Comparison of ENCODE assay signal across 10 cellular contexts in the genomic region with DNA sequence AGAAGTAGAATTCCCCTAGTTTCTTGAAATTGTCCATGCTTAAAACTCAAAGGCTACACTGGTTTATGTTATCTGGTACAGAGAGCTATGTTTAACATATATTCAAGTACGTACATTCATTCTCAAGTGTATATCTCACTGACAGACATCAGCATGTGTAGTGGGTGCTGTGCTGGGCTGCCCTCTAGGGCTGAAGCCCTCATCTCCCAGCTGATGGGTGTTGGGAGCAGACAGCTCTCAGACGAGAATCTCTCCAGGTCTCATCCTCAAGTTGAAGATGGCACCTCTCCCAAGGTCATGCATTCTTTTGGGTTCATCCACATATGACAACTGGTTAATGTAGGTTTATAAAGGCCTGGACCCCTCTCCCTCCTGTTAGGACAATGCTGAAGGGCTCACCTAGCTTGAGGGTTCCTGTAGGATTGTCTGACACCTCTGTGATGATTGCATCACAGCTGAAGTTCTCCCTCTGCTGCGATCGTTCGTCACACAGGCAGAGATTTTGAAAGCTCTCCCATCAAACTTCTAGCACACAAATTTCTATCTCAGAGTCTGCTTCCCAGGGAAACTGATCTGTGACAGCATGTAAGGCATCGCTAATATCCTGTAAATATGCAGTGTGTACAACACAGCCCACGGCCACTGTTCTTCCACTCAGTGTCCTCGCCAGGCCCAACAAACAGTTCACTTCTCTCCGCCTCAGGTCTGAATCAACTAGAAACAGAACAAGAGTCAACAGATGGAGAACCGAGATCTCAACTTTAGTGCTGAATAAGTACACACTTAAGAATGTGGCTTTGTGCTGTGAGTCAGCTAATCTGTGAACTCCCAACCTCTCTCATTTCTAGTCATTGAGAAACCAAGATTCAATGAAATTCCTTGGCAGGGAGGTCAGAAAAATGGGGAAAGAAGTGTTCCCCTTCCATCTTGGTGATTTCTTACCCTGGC. TPM values are rescaled to one million over a fixed set of nuclear protein-coding genes. Genes with fewer than 3 reads are reported as not detected.
DNase-seq lines count a peak whose midpoint lies in the region; ATAC-seq, FAIRE-seq and TF ChIP-seq lines count a peak whose summit lies in the region.
"Had no signal": no experiment of that assay in that cellular context is flagged by ENCODE, and none has a peak within 500 bp of the region (broad histone marks: within the 10 kb centered on the region; RNA-seq: fewer than 3 reads in every experiment).

No MANE protein-coding gene starts in this region.

- peaks cover 58% of the 10 kb centered on the region for H3K36me3 ChIP-seq in K562 (ENCODE audit: control insufficient read depth, insufficient read depth, low read length)

- peaks cover 19% of the 10 kb centered on the region for H3K9me3 Mint-ChIP-seq in mesothelial cell of epicardium

- no peak for TF ChIP-seq POLR2A in K562 (conservative IDR thresholded peaks at IDR 0.05)

- H3K4me1 ChIP-seq in K562 (replicated peaks in 1 of 2; ENCODE audit: control insufficient read depth in 2 of 2, insufficient read depth in 2 of 2, low read length in 2 of 2), result peaks cover 0 to 4% of the 10 kb centered on the region in 2 experiments; a peak in 1 of 5 replicates

- H3K27me3 ChIP-seq in K562 (ENCODE audit: control insufficient read depth in 2 of 2, insufficient read depth in 2 of 2, low read length in 2 of 2), result no peaks in the 10 kb centered on the region

- peak; percentile 68 for DNase-seq in Daoy (ENCODE audit: low read depth)
- DNase-seq in K562 (ENCODE audit: extremely low read depth in 1 of 4, low spot score in 3 of 4), result peak; percentile 18 to 54 (median 37)
- no peak for DNase-seq in mesothelial cell of epicardium (ENCODE audit: low spot score in 2 of 2, unreplicated experiment in 2 of 2)
- no peak for DNase-seq in 8988T
- DNase-seq in DMS53 treated with DMSO at 0.1 percent for 48 hours (lab: John Stamatoyannopoulos, UW; ENCODE audit: unreplicated experiment), result no peak
- DNase-seq: naive B cell, NCI-H2081 had no signal

- H3K4me3 Mint-ChIP-seq in mesothelial cell of epicardium, result no peak overlapping the region
- H3K4me3 Mint-ChIP-seq: naive B cell had no signal

- peaks cover 6% of the 10 kb centered on the region for H3K4me1 Mint-ChIP-seq in mesothelial cell of epicardium

- POLR2A ChIA-PET in K562 (lab: Yijun Ruan, JAX), result interaction anchor here (0.7 to 1.5 kb wide), 2 partner anchors 11 to 22 kb away, joined by 3 to 4 read pairs; no protein-coding TSS in a partner anchor

- H3K9ac ChIP-seq in K562 (ENCODE audit: insufficient read depth in 1 of 2, low read depth in 2 of 2, low read length in 2 of 2), result no peak overlapping the region

- no peak overlapping the region for H2AFZ ChIP-seq in K562 (ENCODE audit: low read depth, low read length)

- H3K9me3 ChIP-seq in K562 (replicated peaks; ENCODE audit: control insufficient read depth, insufficient read depth, low read depth, low read length), result no peaks in the 10 kb centered on the region

- peak overlapping the region; percentile 77 for H3K27ac Mint-ChIP-seq in mesothelial cell of epicardium

- no peak overlapping the region for H3K4me2 ChIP-seq in K562 (ENCODE audit: insufficient read depth, low read length)

- WGBS in K562 (ENCODE audit: insufficient coverage, low coverage, missing lambda C conversion rate), result 63% methylated on average over 10 of the region's 10 CpGs

- no peak for FAIRE-seq in K562 (lab: Jason Lieb, UNC)

- intact Hi-C loops in K562 (cut with micrococcal nuclease), result no loop called here

- BruUV-seq in K562 (replicated peaks; lab: Mats Ljungman, UMichigan), result no TSS peak

- ATAC-seq in HG03565 (IDR thresholded peaks at IDR 0.05; ENCODE audit: unreplicated experiment), result peak; percentile 54
- peak; percentile 66 for ATAC-seq in K562
- ATAC-seq in activated CD4-positive, CD25-positive, alpha-beta regulatory T cell treated with anti-CD3 and anti-CD28 coated beads, Interleukin-2, amount 50 U/mL, for 24 hours, result no peak
- no peak for ATAC-seq in HG03159 (IDR thresholded peaks at IDR 0.05; ENCODE audit: unreplicated experiment)

- CTCF ChIA-PET in K562 (lab: Yijun Ruan, JAX; ENCODE audit: low intra/inter-chr PET ratio), result no interaction called here

- TF ChIP-seq RAD21 in K562 (CRISPR knock-in tag; conservative IDR thresholded peaks at IDR 0.05 in 1 of 2, IDR thresholded peaks at IDR 0.05 in 1 of 2), result no peak

- H4K20me1 ChIP-seq in K562 (replicated peaks; ENCODE audit: control insufficient read depth, insufficient read depth, low read length), result no peaks in the 10 kb centered on the region

- H3K36me3 Mint-ChIP-seq in mesothelial cell of epicardium, result peaks cover 39% of the 10 kb centered on the region

- TF ChIP-seq CTCF in K562 (IDR thresholded peaks at IDR 0.05 in 2 of 3, conservative IDR thresholded peaks at IDR 0.05 in 1 of 3; ENCODE audit: insufficient read depth in 2 of 3, low read depth in 1 of 3, low read length in 3 of 3) (no peak), mesothelial cell of epicardium (IDR thresholded peaks at IDR 0.05; ENCODE audit: unreplicated experiment) (no peak)

- no peak overlapping the region for H3K4me3 ChIP-seq in K562

- no peaks in the 10 kb centered on the region for H3K27me3 Mint-ChIP-seq in mesothelial cell of epicardium (ENCODE audit: low read depth)
- H3K27me3 Mint-ChIP-seq: naive B cell had no signal

- 0 out of 2 replicates have a peak, but pooled peaks have one; percentile 13 for TF ChIP-seq EP300 in K562 (IDR thresholded peaks at IDR 0.05; ENCODE audit: low read length)

- H3K9me1 ChIP-seq in K562 (ENCODE audit: control insufficient read depth, insufficient read depth, low read length), result no peaks in the 10 kb centered on the region

- in situ Hi-C loops in K562 (cut with MboI), result no loop called here

- H3K27ac ChIP-seq in K562 (ENCODE audit: extremely low read depth, low read depth, low read length), result peak overlapping the region; percentile 3; the same call in 1 of the 3 replicates

- H3K79me2 ChIP-seq in K562 (ENCODE audit: control insufficient read depth, insufficient read depth, low read length), result no peaks in the 10 kb centered on the region

TF ChIP-seq in K562, 482 proteins besides CTCF, POLR2A, EP300 and RAD21 (continues in another document):
- TF ChIP-seq FOSL1 (tag; conservative IDR thresholded peaks at IDR 0.05), result peak; percentile 51; the same call in 1 of the 2 replicates
- peak; percentile 68 for TF ChIP-seq MAFG (tag; conservative IDR thresholded peaks at IDR 0.05)
- TF ChIP-seq C11orf30 (IDR thresholded peaks at IDR 0.05; ENCODE audit: low read depth), result peak; percentile 63
- no peak for TF ChIP-seq NBN (IDR thresholded peaks at IDR 0.05; ENCODE audit: low read depth)
- TF ChIP-seq TCF3 (CRISPR knock-in tag; IDR thresholded peaks at IDR 0.05), result peak; percentile 74
- TF ChIP-seq JUND (IDR thresholded peaks at IDR 0.05; ENCODE audit: borderline replicate concordance, low read depth, low read length), result peak; percentile 8; the same call in 1 of the 2 replicates
- TF ChIP-seq JUND (tag; IDR thresholded peaks at IDR 0.05; ENCODE audit: borderline replicate concordance, low read depth, low read length), result peak; percentile 37; the same call in 1 of the 3 replicates
- peak; percentile 73 for TF ChIP-seq TAL1 (IDR thresholded peaks at IDR 0.05)
- no peak for TF ChIP-seq HNRNPK (IDR thresholded peaks at IDR 0.05; ENCODE audit: low read depth, low read length, poor library complexity, severe bottlenecking)
- TF ChIP-seq ILF3 (IDR thresholded peaks at IDR 0.05; ENCODE audit: borderline replicate concordance), result no peak
- TF ChIP-seq, protein P1, sequence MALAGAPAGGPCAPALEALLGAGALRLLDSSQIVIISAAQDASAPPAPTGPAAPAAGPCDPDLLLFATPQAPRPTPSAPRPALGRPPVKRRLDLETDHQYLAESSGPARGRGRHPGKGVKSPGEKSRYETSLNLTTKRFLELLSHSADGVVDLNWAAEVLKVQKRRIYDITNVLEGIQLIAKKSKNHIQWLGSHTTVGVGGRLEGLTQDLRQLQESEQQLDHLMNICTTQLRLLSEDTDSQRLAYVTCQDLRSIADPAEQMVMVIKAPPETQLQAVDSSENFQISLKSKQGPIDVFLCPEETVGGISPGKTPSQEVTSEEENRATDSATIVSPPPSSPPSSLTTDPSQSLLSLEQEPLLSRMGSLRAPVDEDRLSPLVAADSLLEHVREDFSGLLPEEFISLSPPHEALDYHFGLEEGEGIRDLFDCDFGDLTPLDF (CRISPR knock-in tag; IDR thresholded peaks at IDR 0.05), result no peak
- TF ChIP-seq NCOR1 (IDR thresholded peaks at IDR 0.05), result peak; percentile 49
- TF ChIP-seq ZNF124 (CRISPR knock-in tag; IDR thresholded peaks at IDR 0.05), result no peak
- TF ChIP-seq CEBPG (CRISPR knock-in tag; IDR thresholded peaks at IDR 0.05), result no peak
- peak; percentile 23 to 26; a peak in 1 of 4 replicates for TF ChIP-seq CEBPG (tag; conservative IDR thresholded peaks at IDR 0.05 in 1 of 2, IDR thresholded peaks at IDR 0.05 in 1 of 2)
- peak; percentile 46; the same call in 1 of the 2 replicates for TF ChIP-seq MTA2 (IDR thresholded peaks at IDR 0.05; ENCODE audit: low read depth)
- no peak for TF ChIP-seq CHD4 (IDR thresholded peaks at IDR 0.05; ENCODE audit: insufficient read depth, insufficient replicate concordance, low read depth, low read length, poor library complexity, severe bottlenecking)
- peak; percentile 71 for TF ChIP-seq CBFA2T3 (IDR thresholded peaks at IDR 0.05)
- TF ChIP-seq NCOA4 (IDR thresholded peaks at IDR 0.05; ENCODE audit: partially characterized antibody), result no peak

RNA-seq across cellular contexts. Expression of a gene that starts 43.2 kb away (rescaled TPM):
- total RNA-seq in Daoy (2014; rRNA removed; shearing (Covaris generic)), result 12.1 and 17.0 TPM in 2 replicates
- 39.0 and 76.5 TPM in 2 replicates for total RNA-seq in K562 (2011; cell fraction: chromatin; rRNA removed; ENCODE audit: low replicate concordance)
- 18.8 and 23.4 TPM in 2 replicates for total RNA-seq in K562 (2011; cell fraction: nucleolus; rRNA removed)
- 43.5 and 68.7 TPM in 2 replicates for total RNA-seq in K562 (2011; cell fraction: nucleoplasm; rRNA removed)
- total RNA-seq in K562 (2014; rRNA removed) (22.4 and 22.7 TPM in 2 replicates), K562 (2014; rRNA removed; fragmentation: Illumina TruSeq; extraction: Trizol) (33.8 and 33.9 TPM in 2 replicates), K562 (2015; rRNA removed; fragmentation: Illumina TruSeq; extraction: Trizol) (27.0 and 28.3 TPM in 2 replicates), K562 (2021) (54.7 and 58.3 TPM in 2 replicates), mesothelial cell of epicardium (45.2 to 47.8 TPM (median 47.4 TPM) in 3 replicates)
- polyA plus RNA-seq in K562 (2011; rRNA removed) (21.5 and 26.2 TPM in 2 replicates), K562 (2014; fragmentation: Illumina TruSeq; extraction: Trizol) (56.7 and 60.8 TPM in 2 replicates), K562 (2014; fragmentation: Nextera tagmentation; extraction: Ambion mirVana) (10 to 100 TPM; 14.1 to 18.6 TPM), K562 (2014; rRNA removed) (28.2 and 30.0 TPM in 2 replicates)
- polyA plus RNA-seq in K562 (2011; cell fraction: cytosol; rRNA removed), result 15.1 and 25.2 TPM in 2 replicates
- polyA plus RNA-seq in K562 (2011; cell fraction: nucleus; rRNA removed), result 24.9 and 27.3 TPM in 2 replicates
- polyA plus RNA-seq in K562 (2012), result 31.8 and 42.1 TPM in 2 replicates
- 43.8 and 56.0 TPM in 2 replicates for polyA minus RNA-seq in K562 (2011; rRNA and poly(A)+ RNA removed)
- 26.1 and 28.8 TPM in 2 replicates for polyA minus RNA-seq in K562 (2011; cell fraction: cytosol; rRNA and poly(A)+ RNA removed)
- 22.5 and 32.8 TPM in 2 replicates for polyA minus RNA-seq in K562 (2011; cell fraction: nucleus; rRNA and poly(A)+ RNA removed)

Comparison
In these comparisons a context has a peak if more than half of its experiments do, and no peak if none do; other contexts are left out.
1. DNase-seq: peak in Daoy (single experiment) and K562 (4 of 4); none in mesothelial cell of epicardium (0 of 2), 8988T (single experiment) and DMS53 treated with DMSO at 0.1 percent for 48 hours (single experiment).
2. ATAC-seq: peak in HG03565 (single experiment) and K562 (single experiment); none in activated CD4-positive, CD25-positive, alpha-beta regulatory T cell treated with anti-CD3 and anti-CD28 coated beads, Interleukin-2, amount 50 U/mL, for 24 hours (0 of 2) and HG03159 (single experiment).